In the genomic region with DNA sequence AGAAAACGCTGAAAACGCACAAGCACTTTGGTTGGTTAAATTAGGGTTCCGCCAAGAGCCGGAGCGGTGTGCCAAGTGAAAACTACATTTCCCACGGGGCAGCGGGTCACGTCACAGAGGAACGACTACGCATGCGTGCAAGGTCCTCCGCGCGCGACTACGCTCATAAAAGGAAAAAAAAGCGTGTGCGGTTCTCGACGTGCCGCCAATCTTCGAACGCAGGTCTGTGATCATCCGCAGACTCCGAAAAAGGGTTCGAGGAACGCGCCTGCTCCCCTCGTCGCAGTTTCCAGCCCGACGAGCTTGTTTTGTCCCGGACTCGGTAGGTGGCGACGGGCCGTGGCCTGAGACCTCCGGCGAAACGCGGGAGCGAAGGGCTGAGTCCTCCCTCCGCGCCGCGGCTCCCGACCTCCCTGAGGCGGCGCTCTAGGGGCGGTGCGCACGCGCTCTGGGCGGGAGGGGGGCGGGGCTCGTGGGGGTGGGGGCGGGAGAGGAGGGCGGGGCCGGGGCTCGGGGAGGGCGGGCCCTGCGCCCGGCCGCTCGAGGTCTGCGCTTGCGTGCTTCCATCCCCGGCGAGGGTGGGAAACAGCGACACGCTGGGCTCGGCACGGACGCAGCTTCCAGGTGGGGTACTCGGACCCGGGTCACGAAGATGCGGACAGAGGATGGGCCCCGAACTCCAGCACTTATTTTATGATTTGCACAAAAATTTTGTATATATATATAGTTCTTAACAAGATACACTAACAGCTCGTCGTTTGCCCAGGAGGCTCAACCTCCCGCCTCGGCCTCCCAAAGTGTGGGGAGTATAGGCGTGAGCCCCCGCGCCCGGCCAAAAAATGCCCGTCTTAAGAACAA, we compare ENCODE assay signal across 1 cellular context.
A peak's percentile ranks its signal among the peaks of the same experiment; 100 is the strongest.
TF ChIP-seq lines count a peak whose summit lies in the region.

SGF29 (plus strand) TSS at position 145 of the 858 bp plus-strand sequence. CDS start 27,150 bp downstream, outside the sequence.

TF ChIP-seq in HepG2, 621 proteins besides CTCF, POLR2A, EP300 and RAD21 (continued from another document and continues in another):
- TF ChIP-seq ZNF20 (CRISPR knock-in tag; IDR thresholded peaks at IDR 0.05), result no peak
- peak; percentile 80 for TF ChIP-seq HDAC1 (CRISPR knock-in tag; IDR thresholded peaks at IDR 0.05)
- peak; percentile 96 for TF ChIP-seq ZNF343 (CRISPR knock-in tag; IDR thresholded peaks at IDR 0.05)
- peak; percentile 63; the same call in 1 of the 2 replicates for TF ChIP-seq ZBTB33 (CRISPR knock-in tag; IDR thresholded peaks at IDR 0.05)
- no peak for TF ChIP-seq ARNT (IDR thresholded peaks at IDR 0.05)
- no peak for TF ChIP-seq HDAC6 (IDR thresholded peaks at IDR 0.05; ENCODE audit: low read depth, low read length)
- no peak for TF ChIP-seq NFE2 (CRISPR knock-in tag; IDR thresholded peaks at IDR 0.05)
- TF ChIP-seq ZNF3 (CRISPR knock-in tag; IDR thresholded peaks at IDR 0.05), result no peak
- peak; percentile 62; the same call in 1 of the 2 replicates for TF ChIP-seq ZC3H4 (CRISPR knock-in tag; IDR thresholded peaks at IDR 0.05; ENCODE audit: borderline replicate concordance)
- 0 out of 2 replicates have a peak, but pooled peaks have one; percentile 25 for TF ChIP-seq ZSCAN22 (CRISPR knock-in tag; IDR thresholded peaks at IDR 0.05)
- TF ChIP-seq SNAI1 (CRISPR knock-in tag; IDR thresholded peaks at IDR 0.05; ENCODE audit: borderline replicate concordance), result no peak
- no peak; the same call in 1 of the 2 replicates for TF ChIP-seq PBX3 (CRISPR knock-in tag; IDR thresholded peaks at IDR 0.05; ENCODE audit: borderline replicate concordance)
- peak; percentile 89 for TF ChIP-seq PRDM10 (CRISPR knock-in tag; IDR thresholded peaks at IDR 0.05; ENCODE audit: low read depth)
- TF ChIP-seq, protein P1, sequence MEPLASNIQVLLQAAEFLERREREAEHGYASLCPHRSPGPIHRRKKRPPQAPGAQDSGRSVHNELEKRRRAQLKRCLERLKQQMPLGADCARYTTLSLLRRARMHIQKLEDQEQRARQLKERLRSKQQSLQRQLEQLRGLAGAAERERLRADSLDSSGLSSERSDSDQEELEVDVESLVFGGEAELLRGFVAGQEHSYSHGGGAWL (CRISPR knock-in tag; IDR thresholded peaks at IDR 0.05), result peak; percentile 95
- TF ChIP-seq TBX3 (IDR thresholded peaks at IDR 0.05; ENCODE audit: borderline replicate concordance), result no peak
- no peak for TF ChIP-seq ZNF260 (CRISPR knock-in tag; IDR thresholded peaks at IDR 0.05; ENCODE audit: borderline replicate concordance, low read depth)
- peak; percentile 57; the same call in 1 of the 2 replicates for TF ChIP-seq HOMEZ (CRISPR knock-in tag; IDR thresholded peaks at IDR 0.05; ENCODE audit: low read depth)
- TF ChIP-seq NR2F2 (IDR thresholded peaks at IDR 0.05; ENCODE audit: borderline replicate concordance, low read depth), result no peak
- TF ChIP-seq TFDP2 (CRISPR knock-in tag; IDR thresholded peaks at IDR 0.05), result peak; percentile 95
- no peak for TF ChIP-seq ZNF317 (CRISPR knock-in tag; IDR thresholded peaks at IDR 0.05)
- TF ChIP-seq ZNF446 (CRISPR knock-in tag; IDR thresholded peaks at IDR 0.05), result peak; percentile 65; the same call in 1 of the 2 replicates
- TF ChIP-seq ZBTB39 (CRISPR knock-in tag; IDR thresholded peaks at IDR 0.05), result no peak
- peak; percentile 92 for TF ChIP-seq HNF1B (CRISPR knock-in tag; IDR thresholded peaks at IDR 0.05)
- no peak for TF ChIP-seq ZNF136 (CRISPR knock-in tag; IDR thresholded peaks at IDR 0.05; ENCODE audit: low read depth)
- TF ChIP-seq SMARCC2 (IDR thresholded peaks at IDR 0.05), result no peak
- peak; percentile 98; the same call in 1 of the 2 replicates for TF ChIP-seq DNMT1 (CRISPR knock-in tag; IDR thresholded peaks at IDR 0.05)
- peak; percentile 90 for TF ChIP-seq HOXA3 (CRISPR knock-in tag; IDR thresholded peaks at IDR 0.05)
- peak; percentile 95 for TF ChIP-seq HES4 (CRISPR knock-in tag; IDR thresholded peaks at IDR 0.05; ENCODE audit: borderline replicate concordance)
- TF ChIP-seq AGO2 (optimal IDR thresholded peaks at IDR 0.05; ENCODE audit: low read depth, low read length), result peak; percentile 90
- peak; percentile 88; the same call in 1 of the 2 replicates for TF ChIP-seq ZNF724P (CRISPR knock-in tag; IDR thresholded peaks at IDR 0.05; ENCODE audit: borderline replicate concordance)
- TF ChIP-seq NFRKB (IDR thresholded peaks at IDR 0.05), result no peak
- TF ChIP-seq ISX (CRISPR knock-in tag; conservative IDR thresholded peaks at IDR 0.05), result no peak
- TF ChIP-seq, protein P2, sequence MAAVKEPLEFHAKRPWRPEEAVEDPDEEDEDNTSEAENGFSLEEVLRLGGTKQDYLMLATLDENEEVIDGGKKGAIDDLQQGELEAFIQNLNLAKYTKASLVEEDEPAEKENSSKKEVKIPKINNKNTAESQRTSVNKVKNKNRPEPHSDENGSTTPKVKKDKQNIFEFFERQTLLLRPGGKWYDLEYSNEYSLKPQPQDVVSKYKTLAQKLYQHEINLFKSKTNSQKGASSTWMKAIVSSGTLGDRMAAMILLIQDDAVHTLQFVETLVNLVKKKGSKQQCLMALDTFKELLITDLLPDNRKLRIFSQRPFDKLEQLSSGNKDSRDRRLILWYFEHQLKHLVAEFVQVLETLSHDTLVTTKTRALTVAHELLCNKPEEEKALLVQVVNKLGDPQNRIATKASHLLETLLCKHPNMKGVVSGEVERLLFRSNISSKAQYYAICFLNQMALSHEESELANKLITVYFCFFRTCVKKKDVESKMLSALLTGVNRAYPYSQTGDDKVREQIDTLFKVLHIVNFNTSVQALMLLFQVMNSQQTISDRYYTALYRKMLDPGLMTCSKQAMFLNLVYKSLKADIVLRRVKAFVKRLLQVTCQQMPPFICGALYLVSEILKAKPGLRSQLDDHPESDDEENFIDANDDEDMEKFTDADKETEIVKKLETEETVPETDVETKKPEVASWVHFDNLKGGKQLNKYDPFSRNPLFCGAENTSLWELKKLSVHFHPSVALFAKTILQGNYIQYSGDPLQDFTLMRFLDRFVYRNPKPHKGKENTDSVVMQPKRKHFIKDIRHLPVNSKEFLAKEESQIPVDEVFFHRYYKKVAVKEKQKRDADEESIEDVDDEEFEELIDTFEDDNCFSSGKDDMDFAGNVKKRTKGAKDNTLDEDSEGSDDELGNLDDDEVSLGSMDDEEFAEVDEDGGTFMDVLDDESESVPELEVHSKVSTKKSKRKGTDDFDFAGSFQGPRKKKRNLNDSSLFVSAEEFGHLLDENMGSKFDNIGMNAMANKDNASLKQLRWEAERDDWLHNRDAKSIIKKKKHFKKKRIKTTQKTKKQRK (IDR thresholded peaks at IDR 0.05; ENCODE audit: low read length), result no peak
- peak; percentile 86 for TF ChIP-seq ETV5 (CRISPR knock-in tag; IDR thresholded peaks at IDR 0.05; ENCODE audit: borderline replicate concordance)
- TF ChIP-seq ZNF34 (CRISPR knock-in tag; IDR thresholded peaks at IDR 0.05; ENCODE audit: borderline replicate concordance), result peak; percentile 76; the same call in 1 of the 2 replicates
- peak; percentile 36; the same call in 1 of the 2 replicates for TF ChIP-seq SIN3A (IDR thresholded peaks at IDR 0.05; ENCODE audit: borderline replicate concordance, low read depth, low read length)
- no peak for TF ChIP-seq MAFG (CRISPR knock-in tag; IDR thresholded peaks at IDR 0.05)
